22 cellular contexts compared by ENCODE assay signal in the genomic region with DNA sequence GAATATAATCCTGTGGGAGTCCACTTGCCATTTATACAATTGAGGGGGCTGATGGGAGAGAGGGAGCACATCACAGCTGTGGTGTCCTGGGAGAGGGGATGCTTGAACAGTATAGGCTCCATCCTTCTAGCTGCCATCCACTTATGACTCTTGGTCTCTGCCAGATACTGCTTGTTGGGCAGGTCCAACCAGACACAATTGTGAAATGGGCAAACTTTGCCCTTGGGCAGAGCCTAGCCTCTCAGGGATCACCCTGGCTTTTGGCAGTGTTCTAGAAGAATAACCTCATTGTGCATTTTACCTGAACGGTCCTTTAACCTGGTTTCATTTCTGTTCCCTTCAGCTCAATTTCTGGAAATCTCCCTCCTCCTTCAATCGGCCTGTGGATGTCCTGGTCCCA. TPM values are rescaled to one million over a fixed set of nuclear protein-coding genes. Genes with fewer than 3 reads are reported as not detected.
"Had no signal": no experiment of that assay in that cellular context is flagged by ENCODE, and none has a peak within 500 bp of the region (broad histone marks: within the 10 kb centered on the region; RNA-seq: fewer than 3 reads in every experiment).

No MANE protein-coding gene starts in this region.

- H3K4me3 ChIP-seq: lower lobe of right lung, psoas muscle, spleen, stomach, thoracic aorta had no signal

- H3K4me1 ChIP-seq: lower lobe of right lung, psoas muscle, spleen, stomach had no signal

- H3K27me3 Mint-ChIP-seq: activated naive CD4-positive, alpha-beta T cell treated with anti-CD3 and anti-CD28 coated beads, Interleukin-2, amount 50 U/mL, for 24 hours; activated T-cell treated with anti-CD3 and anti-CD28 coated beads, Interleukin-2, amount 50 U/mL, for 24 hours had no signal

- H3K27ac Mint-ChIP-seq: activated CD8-positive, alpha-beta memory T cell treated with anti-CD3 and anti-CD28 coated beads, Interleukin-2, amount 10 ng/mL, durations not matched to agents 7 days and 5 days; activated naive CD4-positive, alpha-beta T cell treated with anti-CD3 and anti-CD28 coated beads, Interleukin-2, amount 50 U/mL, for 24 hours; activated T-cell treated with anti-CD3 and anti-CD28 coated beads, Interleukin-2, amount 50 U/mL, for 24 hours; immature natural killer cell had no signal

- DNase-seq: activated CD4-positive, alpha-beta T cell treated with anti-CD3 and anti-CD28 coated beads for 1 hour; activated CD4-positive, alpha-beta T cell treated with anti-CD3 and anti-CD28 coated beads, Interleukin-2, amount 50 U/mL, for 48 hours; activated CD8-positive, alpha-beta memory T cell treated with anti-CD3 and anti-CD28 coated beads, Interleukin-2, amount 10 ng/mL, durations not matched to agents 7 days and 5 days; activated T-cell treated with anti-CD3 and anti-CD28 coated beads, Interleukin-2, amount 50 U/mL, for 24 hours; effector CD8-positive, alpha-beta T cell; head of caudate nucleus; immature natural killer cell; lower lobe of right lung; naive B cell; psoas muscle; spleen; stimulated activated CD4-positive, alpha-beta T cell treated with anti-CD3 and anti-CD28 coated beads, Interleukin-1b, Interleukin-23, amount 100 ng/mL, for 48 hours; stomach; T-helper 1 cell; T1000 had no signal

- H3K27ac ChIP-seq: lower lobe of right lung, psoas muscle, spleen, stomach, thoracic aorta had no signal

- H3K27me3 ChIP-seq: spleen, stomach had no signal

- ATAC-seq: activated CD8-positive, alpha-beta memory T cell treated with anti-CD3 and anti-CD28 coated beads, Interleukin-2, amount 10 ng/mL, durations not matched to agents 7 days and 5 days; lower lobe of right lung; psoas muscle; sciatic nerve had no signal

- H3K9me3 Mint-ChIP-seq: activated naive CD4-positive, alpha-beta T cell treated with anti-CD3 and anti-CD28 coated beads, Interleukin-2, amount 50 U/mL, for 24 hours; activated T-cell treated with anti-CD3 and anti-CD28 coated beads, Interleukin-2, amount 50 U/mL, for 24 hours; central memory CD8-positive, alpha-beta T cell; immature natural killer cell; naive B cell had no signal

- H3K9me3 ChIP-seq: lower lobe of right lung, psoas muscle, spleen, stomach, thoracic aorta had no signal

- H3K4me3 Mint-ChIP-seq: activated CD8-positive, alpha-beta memory T cell treated with anti-CD3 and anti-CD28 coated beads, Interleukin-2, amount 10 ng/mL, durations not matched to agents 7 days and 5 days; activated naive CD4-positive, alpha-beta T cell treated with anti-CD3 and anti-CD28 coated beads, Interleukin-2, amount 50 U/mL, for 24 hours; activated T-cell treated with anti-CD3 and anti-CD28 coated beads, Interleukin-2, amount 50 U/mL, for 24 hours; central memory CD8-positive, alpha-beta T cell; immature natural killer cell; naive B cell had no signal

- H3K4me1 Mint-ChIP-seq: activated naive CD4-positive, alpha-beta T cell treated with anti-CD3 and anti-CD28 coated beads, Interleukin-2, amount 50 U/mL, for 24 hours; central memory CD8-positive, alpha-beta T cell; immature natural killer cell had no signal

- H3K36me3 Mint-ChIP-seq: activated CD8-positive, alpha-beta memory T cell treated with anti-CD3 and anti-CD28 coated beads, Interleukin-2, amount 10 ng/mL, durations not matched to agents 7 days and 5 days; activated naive CD4-positive, alpha-beta T cell treated with anti-CD3 and anti-CD28 coated beads, Interleukin-2, amount 50 U/mL, for 24 hours; naive B cell had no signal

- H3K36me3 ChIP-seq: lower lobe of right lung, spleen, stomach, thoracic aorta had no signal

RNA-seq across cellular contexts. Expression of a gene that starts 6.0 kb away (rescaled TPM):
- total RNA-seq: activated CD8-positive, alpha-beta memory T cell treated with anti-CD3 and anti-CD28 coated beads, Interleukin-2, amount 10 ng/mL, durations not matched to agents 7 days and 5 days; lower lobe of right lung; stomach; thoracic aorta had no signal
- polyA plus RNA-seq: immature natural killer cell, urinary bladder had no signal

RNA-seq across cellular contexts. Expression of a gene that starts 32.3 kb away (rescaled TPM):
- total RNA-seq: activated CD8-positive, alpha-beta memory T cell treated with anti-CD3 and anti-CD28 coated beads, Interleukin-2, amount 10 ng/mL, durations not matched to agents 7 days and 5 days; frontal cortex; lower lobe of right lung; urinary bladder had no signal
- polyA plus RNA-seq: immature natural killer cell had no signal

RNA-seq across cellular contexts. Expression of a gene that starts 45.7 kb away (rescaled TPM):
- total RNA-seq: frontal cortex, lower lobe of right lung, omental fat pad, sciatic nerve, stomach, thoracic aorta, urinary bladder had no signal
- polyA plus RNA-seq: immature natural killer cell had no signal
